Comparison of ENCODE assay signal across 26 cellular contexts in the genomic region with DNA sequence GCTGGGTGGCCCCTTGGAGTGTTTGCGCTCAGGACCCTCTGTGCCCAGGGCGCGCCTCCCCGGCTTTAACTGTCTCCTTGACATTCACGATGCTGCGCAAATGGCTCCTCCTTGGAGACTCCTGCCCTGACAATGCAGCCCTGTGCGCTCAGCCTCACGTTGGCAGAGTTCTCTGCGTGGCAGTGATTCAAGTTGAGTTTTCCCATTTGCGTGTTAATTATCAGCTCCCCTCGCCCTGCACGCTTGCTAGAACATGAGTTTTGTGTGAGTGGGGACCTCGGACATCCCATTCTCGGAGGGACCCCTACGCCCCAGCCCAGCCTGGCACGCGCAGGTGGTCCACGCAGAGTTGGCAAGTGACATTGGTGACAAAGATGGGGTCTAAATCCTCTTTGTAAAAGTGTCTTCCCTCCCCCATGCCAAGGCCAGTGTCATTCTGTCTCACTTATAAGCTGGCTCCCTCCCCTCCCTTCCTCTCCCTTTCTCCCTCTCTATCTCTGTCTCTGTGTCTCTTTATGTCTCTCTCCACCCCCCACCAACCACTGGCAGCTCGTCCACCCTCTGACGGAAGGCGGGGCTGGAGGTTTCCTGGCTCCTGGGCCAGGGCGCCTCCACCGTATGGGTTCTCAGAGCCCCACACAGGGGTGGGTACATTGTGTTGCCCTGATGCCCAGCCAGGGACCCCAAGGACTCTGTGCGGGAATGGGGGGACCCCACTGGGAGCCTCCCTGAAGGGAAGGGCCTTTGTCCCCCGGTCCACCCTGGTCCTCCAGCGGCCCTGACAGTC.
"Had no signal": no experiment of that assay in that cellular context is flagged by ENCODE, and none has a peak within 500 bp of the region (broad histone marks: within the 10 kb centered on the region; RNA-seq: fewer than 3 reads in every experiment).

No MANE protein-coding gene starts in this region.

- H3K27ac ChIP-seq: ascending aorta, breast epithelium, esophagus squamous epithelium, gastroesophageal sphincter, left lung, parathyroid adenoma, testis, WERI-Rb-1 had no signal

- H3K27me3 Mint-ChIP-seq: activated CD4-positive, alpha-beta T cell treated with anti-CD3 and anti-CD28 coated beads, Interleukin-2, amount 10 ng/mL, durations not matched to agents 7 days and 5 days; activated naive CD4-positive, alpha-beta T cell treated with anti-CD3 and anti-CD28 coated beads, Interleukin-2, amount 50 U/mL, for 24 hours had no signal

- ATAC-seq: activated CD8-positive, alpha-beta T cell treated with anti-CD3 and anti-CD28 coated beads, Interleukin-2, amount 10 ng/mL, durations not matched to agents 7 days and 5 days; gastroesophageal sphincter; left lung; T-cell had no signal

- H3K4me1 ChIP-seq: ascending aorta, breast epithelium, esophagus squamous epithelium, left lung, parathyroid adenoma, testis had no signal

- H3K36me3 ChIP-seq: ascending aorta, breast epithelium, esophagus squamous epithelium, gastroesophageal sphincter, left lung, WERI-Rb-1 had no signal

- H3K9me3 Mint-ChIP-seq: activated CD4-positive, alpha-beta T cell treated with anti-CD3 and anti-CD28 coated beads, Interleukin-2, amount 10 ng/mL, durations not matched to agents 7 days and 5 days; activated naive CD4-positive, alpha-beta T cell treated with anti-CD3 and anti-CD28 coated beads, Interleukin-2, amount 50 U/mL, for 24 hours; activated T-helper 1 cell treated with anti-CD3 and anti-CD28 coated beads, Interleukin-12 subunit alpha, Interleukin-12 subunit beta, Interleukin-2, Interleukin-4 antibody, amounts not matched to agents 30 ng/mL and 10 ng/mL and 1 ng/mL, durations not matched to agents 14 hours and 24 hours and 36 hours; endodermal cell; immature natural killer cell; memory B cell; natural killer cell treated with Interleukin-12 subunit alpha and Interleukin-12 subunit beta and Interleukin-15 and Interleukin-18, amount 100 ng/mL, for 72 hours; T-cell had no signal

- H3K9me3 ChIP-seq: ascending aorta, breast epithelium, esophagus squamous epithelium, gastroesophageal sphincter, left lung, testis had no signal

- H3K4me3 Mint-ChIP-seq: activated CD4-positive, alpha-beta T cell treated with anti-CD3 and anti-CD28 coated beads, Interleukin-2, amount 10 ng/mL, durations not matched to agents 7 days and 5 days; activated CD8-positive, alpha-beta T cell treated with anti-CD3 and anti-CD28 coated beads, Interleukin-2, amount 10 ng/mL, durations not matched to agents 7 days and 5 days; activated naive CD4-positive, alpha-beta T cell treated with anti-CD3 and anti-CD28 coated beads, Interleukin-2, amount 50 U/mL, for 24 hours; activated T-helper 1 cell treated with anti-CD3 and anti-CD28 coated beads, Interleukin-12 subunit alpha, Interleukin-12 subunit beta, Interleukin-2, Interleukin-4 antibody, amounts not matched to agents 30 ng/mL and 10 ng/mL and 1 ng/mL, durations not matched to agents 14 hours and 24 hours and 36 hours; endodermal cell; immature natural killer cell; memory B cell; natural killer cell treated with Interleukin-12 subunit alpha and Interleukin-12 subunit beta and Interleukin-15 and Interleukin-18, amount 100 ng/mL, for 72 hours; T-cell had no signal

- H3K36me3 Mint-ChIP-seq: activated naive CD4-positive, alpha-beta T cell treated with anti-CD3 and anti-CD28 coated beads, Interleukin-2, amount 50 U/mL, for 24 hours; immature natural killer cell; memory B cell; natural killer cell treated with Interleukin-12 subunit alpha and Interleukin-12 subunit beta and Interleukin-15 and Interleukin-18, amount 100 ng/mL, for 72 hours; T-cell had no signal

- H3K4me1 Mint-ChIP-seq: activated CD4-positive, alpha-beta T cell treated with anti-CD3 and anti-CD28 coated beads, Interleukin-2, amount 10 ng/mL, durations not matched to agents 7 days and 5 days; activated naive CD4-positive, alpha-beta T cell treated with anti-CD3 and anti-CD28 coated beads, Interleukin-2, amount 50 U/mL, for 24 hours; endodermal cell; immature natural killer cell; memory B cell; T-cell had no signal

- DNase-seq: activated CD4-positive, alpha-beta T cell treated with anti-CD3 and anti-CD28 coated beads, Interleukin-2, amount 10 ng/mL, durations not matched to agents 7 days and 5 days; activated CD4-positive, CD25-positive, alpha-beta regulatory T cell treated with anti-CD3 and anti-CD28 coated beads, Interleukin-2, amount 50 U/mL, for 72 hours; activated CD8-positive, alpha-beta T cell treated with anti-CD3 and anti-CD28 coated beads, Interleukin-2, amount 10 ng/mL, durations not matched to agents 7 days and 5 days; activated gamma-delta T cell treated with Interleukin-2 at 50 U/mL for 16 hours; cerebellar nuclear complex; cortex of kidney; endodermal cell; esophagus squamous epithelium; immature natural killer cell; kidney glomerular epithelial cell; retina; stimulated activated CD4-positive, alpha-beta T cell treated with anti-CD3 and anti-CD28 coated beads, Interleukin-4, amount 100 ng/mL, for 1 hour; stimulated activated naive CD4-positive, alpha-beta T cell; T-cell; testis; trophoblast cell; WERI-Rb-1 had no signal

- H3K27me3 ChIP-seq: ascending aorta, testis had no signal

- H3K4me3 ChIP-seq: ascending aorta, breast epithelium, esophagus squamous epithelium, gastroesophageal sphincter, left lung, testis had no signal

- H3K27ac Mint-ChIP-seq: activated CD4-positive, alpha-beta T cell treated with anti-CD3 and anti-CD28 coated beads, Interleukin-2, amount 10 ng/mL, durations not matched to agents 7 days and 5 days; activated CD8-positive, alpha-beta T cell treated with anti-CD3 and anti-CD28 coated beads, Interleukin-2, amount 10 ng/mL, durations not matched to agents 7 days and 5 days; activated naive CD4-positive, alpha-beta T cell treated with anti-CD3 and anti-CD28 coated beads, Interleukin-2, amount 50 U/mL, for 24 hours; activated T-helper 1 cell treated with anti-CD3 and anti-CD28 coated beads, Interleukin-12 subunit alpha, Interleukin-12 subunit beta, Interleukin-2, Interleukin-4 antibody, amounts not matched to agents 30 ng/mL and 10 ng/mL and 1 ng/mL, durations not matched to agents 14 hours and 24 hours and 36 hours; endodermal cell; immature natural killer cell; memory B cell; natural killer cell treated with Interleukin-12 subunit alpha and Interleukin-12 subunit beta and Interleukin-15 and Interleukin-18, amount 100 ng/mL, for 72 hours; T-cell had no signal
